Comparison of ENCODE assay signal across 8 cellular contexts in the genomic region with DNA sequence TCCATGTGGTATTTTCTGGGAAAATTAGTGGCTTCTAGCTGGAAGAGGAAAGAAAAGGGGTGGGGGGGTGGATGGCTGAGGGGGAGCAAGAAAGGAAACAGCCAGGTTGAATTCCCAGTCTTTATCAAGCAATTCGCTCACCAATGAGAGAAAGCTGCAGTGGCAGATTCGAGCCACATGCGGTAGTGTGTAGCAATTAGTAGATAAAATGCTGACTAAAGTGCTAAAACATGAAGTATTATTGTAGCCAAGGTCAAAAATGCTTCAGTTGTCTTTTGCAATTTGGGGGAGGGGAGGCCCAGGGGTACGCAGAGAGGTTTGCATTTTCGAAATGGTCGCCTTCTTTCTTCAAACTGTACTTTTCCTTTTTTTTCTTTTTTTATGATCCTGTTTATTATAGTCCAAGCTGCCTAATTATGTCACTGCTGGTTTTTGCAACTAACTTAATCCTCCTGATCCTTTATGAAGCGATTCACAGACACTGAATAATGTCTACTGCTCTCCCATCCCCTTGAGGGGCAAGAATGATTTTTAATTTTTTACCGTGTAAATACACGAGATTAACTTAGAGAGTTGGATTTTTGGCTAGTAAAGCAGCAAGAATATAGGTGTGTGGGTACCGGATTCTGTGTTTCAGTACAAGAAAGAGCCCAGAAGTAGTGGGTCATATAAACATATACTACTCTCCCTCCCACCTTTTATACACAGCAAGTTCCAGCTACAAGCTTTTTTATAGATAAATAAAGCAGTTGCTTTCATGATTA. TPM values are rescaled to one million over a fixed set of nuclear protein-coding genes. Genes with fewer than 3 reads are reported as not detected.
DNase-seq lines count a peak whose midpoint lies in the region; ATAC-seq and TF ChIP-seq lines count a peak whose summit lies in the region.

No MANE protein-coding gene starts in this region.

- no peaks in the 10 kb centered on the region for H3K36me3 ChIP-seq in neural progenitor cell

- H3K27ac Mint-ChIP-seq in CD14-positive monocyte = peak overlapping the region; percentile 78 to 93 (median 88)
- peak overlapping the region; percentile 90 for H3K27ac Mint-ChIP-seq in activated T-helper 1 cell treated with anti-CD3 and anti-CD28 coated beads, Interleukin-12 subunit alpha, Interleukin-12 subunit beta, Interleukin-2, Interleukin-4 antibody, amounts not matched to agents 30 ng/mL and 10 ng/mL and 1 ng/mL, durations not matched to agents 14 hours and 24 hours and 36 hours
- H3K27ac Mint-ChIP-seq in neural progenitor cell = peak overlapping the region; percentile 59

- H3K4me3 ChIP-seq in HL-60 (replicated peaks; ENCODE audit: insufficient read depth, low read length) (no peak overlapping the region), neural progenitor cell (peak overlapping the region; percentile 43)

- intact Hi-C loops in CD14-positive monocyte (cut with micrococcal nuclease) = loop anchor here in 1 of 2 donors (10.0 kb wide), 1 partner anchor 357 kb away; no protein-coding TSS in a partner anchor
- intact Hi-C loops in activated T-helper 1 cell treated with anti-CD3 and anti-CD28 coated beads, Interleukin-12 subunit alpha, Interleukin-12 subunit beta, Interleukin-2, Interleukin-4 antibody, amounts not matched to agents 30 ng/mL and 10 ng/mL and 1 ng/mL, durations not matched to agents 14 hours and 24 hours and 36 hours (cut with micrococcal nuclease) = loop anchor here (1.0 to 5.0 kb wide), 3 partner anchors 16 to 534 kb away; no protein-coding TSS in a partner anchor

- H3K27me3 ChIP-seq in HL-60 (ENCODE audit: insufficient read depth, poor library complexity, severe bottlenecking) (no peaks in the 10 kb centered on the region), neural progenitor cell (peaks cover 44% of the 10 kb centered on the region)

- no peak for ATAC-seq in HG03139 (IDR thresholded peaks at IDR 0.05; ENCODE audit: unreplicated experiment)

- peaks cover 32% of the 10 kb centered on the region for H3K4me1 Mint-ChIP-seq in CD14-positive monocyte
- peaks cover 38% of the 10 kb centered on the region for H3K4me1 Mint-ChIP-seq in activated T-helper 1 cell treated with anti-CD3 and anti-CD28 coated beads, Interleukin-12 subunit alpha, Interleukin-12 subunit beta, Interleukin-2, Interleukin-4 antibody, amounts not matched to agents 30 ng/mL and 10 ng/mL and 1 ng/mL, durations not matched to agents 14 hours and 24 hours and 36 hours (ENCODE audit: low read depth)
- peaks cover 34% of the 10 kb centered on the region for H3K4me1 Mint-ChIP-seq in neural progenitor cell

- TF ChIP-seq CTCF in CD14-positive monocyte (IDR thresholded peaks at IDR 0.05) = no peak
- TF ChIP-seq CTCF in HL-60 (IDR thresholded peaks at IDR 0.05; ENCODE audit: insufficient read depth, low read length) = peak; percentile 6
- peak; percentile 33 for TF ChIP-seq CTCF in neural progenitor cell (IDR thresholded peaks at IDR 0.05)

- H3K4me2 ChIP-seq in neural progenitor cell = peak overlapping the region; percentile 76

- H3K79me2 ChIP-seq in neural progenitor cell (ENCODE audit: low read depth) = no peaks in the 10 kb centered on the region

- H3K27ac ChIP-seq in HL-60 (replicated peaks) (no peak overlapping the region), neural progenitor cell (no peak overlapping the region)

- H4K20me1 ChIP-seq in neural progenitor cell (ENCODE audit: low read depth) = peaks cover 3% of the 10 kb centered on the region

- H2AFZ ChIP-seq in neural progenitor cell (replicated peaks) = peak overlapping the region; percentile 80

- H3K4me1 ChIP-seq in neural progenitor cell = no peaks in the 10 kb centered on the region

- H3K9me3 Mint-ChIP-seq in CD14-positive monocyte = peaks cover 0 to 2% (median 0%) of the 10 kb centered on the region in 7 donors
- H3K9me3 Mint-ChIP-seq in activated T-helper 1 cell treated with anti-CD3 and anti-CD28 coated beads, Interleukin-12 subunit alpha, Interleukin-12 subunit beta, Interleukin-2, Interleukin-4 antibody, amounts not matched to agents 30 ng/mL and 10 ng/mL and 1 ng/mL, durations not matched to agents 14 hours and 24 hours and 36 hours = no peaks in the 10 kb centered on the region
- no peaks in the 10 kb centered on the region for H3K9me3 Mint-ChIP-seq in neural progenitor cell

- H3K9me3 ChIP-seq in neural progenitor cell (ENCODE audit: low read depth) = no peaks in the 10 kb centered on the region

- H3K4me3 Mint-ChIP-seq in CD14-positive monocyte (peak overlapping the region; percentile 79 to 90), neural progenitor cell (peak overlapping the region; percentile 81)
- peak overlapping the region; percentile 87 for H3K4me3 Mint-ChIP-seq in activated T-helper 1 cell treated with anti-CD3 and anti-CD28 coated beads, Interleukin-12 subunit alpha, Interleukin-12 subunit beta, Interleukin-2, Interleukin-4 antibody, amounts not matched to agents 30 ng/mL and 10 ng/mL and 1 ng/mL, durations not matched to agents 14 hours and 24 hours and 36 hours

- DNase-seq in CD14-positive monocyte (ENCODE audit: low spot score) (no peak), HL-60 (ENCODE audit: low read depth in 1 of 2, low spot score in 1 of 2) (no peak), globus pallidus (ENCODE audit: low spot score) (peak; percentile 71), neural progenitor cell (ENCODE audit: low spot score) (peak; percentile 62), NCI-H2029 treated with DMSO at 0.1 percent for 48 hours (lab: John Stamatoyannopoulos, UW) (no peak), AML-193 (lab: John Stamatoyannopoulos, UW) (no peak)
- no peak for DNase-seq in activated T-helper 1 cell treated with anti-CD3 and anti-CD28 coated beads, Interleukin-12 subunit alpha, Interleukin-12 subunit beta, Interleukin-2, Interleukin-4 antibody, amounts not matched to agents 30 ng/mL and 10 ng/mL and 1 ng/mL, durations not matched to agents 14 hours and 24 hours and 36 hours (ENCODE audit: low spot score)

- H3F3A ChIP-seq in neural progenitor cell (ENCODE audit: low read depth) = peaks cover 17% of the 10 kb centered on the region

- no peak overlapping the region for H3K9ac ChIP-seq in neural progenitor cell

- H3K27me3 Mint-ChIP-seq in CD14-positive monocyte (ENCODE audit: low read depth in 3 of 3) = peaks cover 0 to 2% (median 0%) of the 10 kb centered on the region in 3 donors
- H3K27me3 Mint-ChIP-seq in activated T-helper 1 cell treated with anti-CD3 and anti-CD28 coated beads, Interleukin-12 subunit alpha, Interleukin-12 subunit beta, Interleukin-2, Interleukin-4 antibody, amounts not matched to agents 30 ng/mL and 10 ng/mL and 1 ng/mL, durations not matched to agents 14 hours and 24 hours and 36 hours (ENCODE audit: insufficient read depth) = no peaks in the 10 kb centered on the region
- peaks cover 7% of the 10 kb centered on the region for H3K27me3 Mint-ChIP-seq in neural progenitor cell (ENCODE audit: insufficient read depth, low read depth)

- H3K36me3 Mint-ChIP-seq in CD14-positive monocyte = no peaks in the 10 kb centered on the region
- peaks cover 5% of the 10 kb centered on the region for H3K36me3 Mint-ChIP-seq in activated T-helper 1 cell treated with anti-CD3 and anti-CD28 coated beads, Interleukin-12 subunit alpha, Interleukin-12 subunit beta, Interleukin-2, Interleukin-4 antibody, amounts not matched to agents 30 ng/mL and 10 ng/mL and 1 ng/mL, durations not matched to agents 14 hours and 24 hours and 36 hours (ENCODE audit: low read depth)
- H3K36me3 Mint-ChIP-seq in neural progenitor cell = no peaks in the 10 kb centered on the region

RNA-seq across cellular contexts. Expression of gene ARID5B, which starts 3.6 kb away (rescaled TPM):
- polyA plus RNA-seq in CD14-positive monocyte = 1 to 10 TPM; 1.5 to 2.5 TPM
- 62.4 and 65.1 TPM in 2 replicates for total RNA-seq in activated T-helper 1 cell treated with anti-CD3 and anti-CD28 coated beads, Interleukin-12 subunit alpha, Interleukin-12 subunit beta, Interleukin-2, Interleukin-4 antibody, amounts not matched to agents 30 ng/mL and 10 ng/mL and 1 ng/mL, durations not matched to agents 14 hours and 24 hours and 36 hours
- 1.5 and 1.8 TPM in 2 replicates for total RNA-seq in neural progenitor cell (ENCODE audit: low replicate concordance)

Comparison
In these comparisons a context has a peak if more than half of its experiments do, and no peak if none do; other contexts are left out.
1. DNase-seq: peak in globus pallidus (single experiment) and neural progenitor cell (single experiment); none in CD14-positive monocyte (single experiment), HL-60 (0 of 2), activated T-helper 1 cell treated with anti-CD3 and anti-CD28 coated beads, Interleukin-12 subunit alpha, Interleukin-12 subunit beta, Interleukin-2, Interleukin-4 antibody, amounts not matched to agents 30 ng/mL and 10 ng/mL and 1 ng/mL, durations not matched to agents 14 hours and 24 hours and 36 hours (single experiment), NCI-H2029 treated with DMSO at 0.1 percent for 48 hours (single experiment) and AML-193 (0 of 2).
2. RNA of gene ARID5B, which starts 3.6 kb away (total RNA-seq): 62.4 to 65.1 TPM in activated T-helper 1 cell treated with anti-CD3 and anti-CD28 coated beads, Interleukin-12 subunit alpha, Interleukin-12 subunit beta, Interleukin-2, Interleukin-4 antibody, amounts not matched to agents 30 ng/mL and 10 ng/mL and 1 ng/mL, durations not matched to agents 14 hours and 24 hours and 36 hours; 1.5 to 1.8 TPM in neural progenitor cell; every median in the first group is over 10 times any median in the second.
3. Peak in every context shown above with its lines, with median percentiles within 50 percentile points of each other: H3K27ac Mint-ChIP-seq and H3K4me3 Mint-ChIP-seq.